ENCODE assay signal across 8 cellular contexts in genomic region chr4:2469192-2469984, GRCh38. TPM values are rescaled to one million over a fixed set of nuclear protein-coding genes. Genes with fewer than 3 reads are reported as not detected.
DNase-seq lines count a peak whose midpoint lies in the region; ATAC-seq and TF ChIP-seq lines count a peak whose summit lies in the region.

No MANE protein-coding gene starts in this region.

- TF ChIP-seq CTCF in GM10266 (IDR thresholded peaks at IDR 0.05; ENCODE audit: control insufficient read depth, insufficient read depth, low read depth, missing control alignments) = peak; percentile 12

- H3K4me2 ChIP-seq in mesendoderm (ENCODE audit: low read length) = peak overlapping the region; percentile 98

- peak overlapping the region; percentile 91 for H3K27ac ChIP-seq in mesendoderm (ENCODE audit: low read depth, low read length)

- peaks cover 56% of the 10 kb centered on the region for H3K36me3 Mint-ChIP-seq in dendritic cell treated with granulocyte-macrophage colony-stimulating factor and Interleukin-4, amounts not matched to agents 40 ng/mL and 50 ng/mL, for 4 days (ENCODE audit: low read depth)

- no peaks in the 10 kb centered on the region for H3K4me1 ChIP-seq in mesendoderm (ENCODE audit: control insufficient read depth, low read depth, low read length)

- H3K27me3 ChIP-seq in mesendoderm (ENCODE audit: insufficient read depth, low read length, poor library complexity) = no peaks in the 10 kb centered on the region

- no peak for TF ChIP-seq EP300 in Ishikawa (IDR thresholded peaks at IDR 0.05; ENCODE audit: borderline replicate concordance)

- intact Hi-C loops in dendritic cell treated with granulocyte-macrophage colony-stimulating factor and Interleukin-4, amounts not matched to agents 40 ng/mL and 50 ng/mL, for 4 days (cut with micrococcal nuclease) = loop anchor here (1.0 to 5.0 kb wide), 4 partner anchors 16 to 227 kb away; partner anchors contain the start of genes FAM193A, HAUS3 and POLN

- H3K79me2 ChIP-seq in mesendoderm (ENCODE audit: control insufficient read depth, insufficient read depth, low read length) = peaks cover 58% of the 10 kb centered on the region

- TF ChIP-seq RAD21 in Ishikawa (IDR thresholded peaks at IDR 0.05; ENCODE audit: low read depth) = no peak

- no peak overlapping the region for H4K5ac ChIP-seq in mesendoderm (ENCODE audit: low read length)

- H3K27ac Mint-ChIP-seq in dendritic cell treated with granulocyte-macrophage colony-stimulating factor and Interleukin-4, amounts not matched to agents 40 ng/mL and 50 ng/mL, for 4 days = peak overlapping the region; percentile 97

- H2BK15ac ChIP-seq in mesendoderm (replicated peaks; ENCODE audit: low read depth) = no peak overlapping the region

- H2AK5ac ChIP-seq in mesendoderm (ENCODE audit: low read length) = peak overlapping the region; percentile 69

- H3K4me3 ChIP-seq in mesendoderm (ENCODE audit: low read length) = peak overlapping the region; percentile 99

- peak overlapping the region; percentile 96 for H3K4ac ChIP-seq in mesendoderm (ENCODE audit: low read depth, low read length)

- peaks cover 3% of the 10 kb centered on the region for H3K27me3 Mint-ChIP-seq in dendritic cell treated with granulocyte-macrophage colony-stimulating factor and Interleukin-4, amounts not matched to agents 40 ng/mL and 50 ng/mL, for 4 days

- no peaks in the 10 kb centered on the region for H3K9me3 Mint-ChIP-seq in dendritic cell treated with granulocyte-macrophage colony-stimulating factor and Interleukin-4, amounts not matched to agents 40 ng/mL and 50 ng/mL, for 4 days

- H3K4me1 Mint-ChIP-seq in dendritic cell treated with granulocyte-macrophage colony-stimulating factor and Interleukin-4, amounts not matched to agents 40 ng/mL and 50 ng/mL, for 4 days (ENCODE audit: low read depth) = peaks cover 52% of the 10 kb centered on the region

- H2BK120ac ChIP-seq in mesendoderm (ENCODE audit: low read depth, low read length) = peak overlapping the region; percentile 33

- DNase-seq in GM10266 (ENCODE audit: extremely low spot score) (peak; percentile 81), mesendoderm (peak; percentile 60), midbrain (lab: John Stamatoyannopoulos, UW) (no peak)
- peak; percentile 62 to 76 for DNase-seq in activated CD4-positive, alpha-beta T cell treated with anti-CD3 and anti-CD28 coated beads for 4 hours
- DNase-seq in stimulated activated CD8-positive, alpha-beta memory T cell treated with anti-CD3 and anti-CD28 coated beads, Interleukin-2, amount 100 ng/mL, for 1 hour (ENCODE audit: low read depth in 2 of 2) = peak; percentile 52 to 54

- H3K23ac ChIP-seq in mesendoderm (ENCODE audit: low read length) = peak overlapping the region; percentile 89

- peak; percentile 49 for ATAC-seq in GM21717 (IDR thresholded peaks at IDR 0.05; ENCODE audit: unreplicated experiment)

- peak overlapping the region; percentile 5 for H4K8ac ChIP-seq in mesendoderm (ENCODE audit: low read depth, low read length)

- H3K4me3 Mint-ChIP-seq in dendritic cell treated with granulocyte-macrophage colony-stimulating factor and Interleukin-4, amounts not matched to agents 40 ng/mL and 50 ng/mL, for 4 days = peak overlapping the region; percentile 97

- peak overlapping the region; percentile 99 for H3K56ac ChIP-seq in mesendoderm (ENCODE audit: low read length)

- H2BK5ac ChIP-seq in mesendoderm (ENCODE audit: low read length) = peak overlapping the region; percentile 88

- WGBS in mesendoderm (ENCODE audit: extremely low coverage, insufficient coverage, low lambda C conversion rate) = no CpG with 5 or more reads among the region's 78 CpGs

- H3K36me3 ChIP-seq in mesendoderm (ENCODE audit: control insufficient read depth, insufficient read depth, low read length) = peaks cover 3% of the 10 kb centered on the region

- H3K9ac ChIP-seq in mesendoderm (ENCODE audit: low read length) = peak overlapping the region; percentile 100

- peak overlapping the region; percentile 53 for H3K18ac ChIP-seq in mesendoderm (ENCODE audit: low read length)

- H3K79me1 ChIP-seq in mesendoderm (ENCODE audit: low read length) = no peaks in the 10 kb centered on the region

TF ChIP-seq in Ishikawa, 13 proteins besides CTCF, POLR2A, EP300 and RAD21:
- TF ChIP-seq TAF1 (IDR thresholded peaks at IDR 0.05; ENCODE audit: low read depth) (no peak), TCF12 (IDR thresholded peaks at IDR 0.05; ENCODE audit: low read depth) (no peak), ZBTB7A (IDR thresholded peaks at IDR 0.05; ENCODE audit: low read depth) (no peak), MAX (IDR thresholded peaks at IDR 0.05) (peak; percentile 62)

RNA-seq across cellular contexts. Expression of gene RNF4, which starts 0.5 kb away (rescaled TPM):
- polyA plus RNA-seq in mesendoderm (2013, experiment 1 of 2) = 57.6 TPM
- 56.5 TPM for polyA plus RNA-seq in mesendoderm (2013, experiment 2 of 2)

RNA-seq across cellular contexts. Expression of gene CFAP99, which starts 50.6 kb away (rescaled TPM):
- polyA plus RNA-seq in mesendoderm (2013, experiment 1 of 2) = 0.11 TPM
- 0.13 TPM for polyA plus RNA-seq in mesendoderm (2013, experiment 2 of 2)

RNA-seq across cellular contexts. Expression of gene ZFYVE28, which starts 50.9 kb away (rescaled TPM):
- 1.5 TPM for polyA plus RNA-seq in mesendoderm (2013, experiment 1 of 2)
- polyA plus RNA-seq in mesendoderm (2013, experiment 2 of 2) = 1.4 TPM
